In genomic region chr18:48927286-48928080, GRCh38 we compare ENCODE assay signal across 1 cellular context.
TF ChIP-seq lines count a peak whose summit lies in the region.

No MANE protein-coding gene starts in this region.

TF ChIP-seq in SK-N-SH, 30 proteins besides CTCF, POLR2A, EP300 and RAD21 (continued from another document):
- TF ChIP-seq ZBTB33 (IDR thresholded peaks at IDR 0.05; ENCODE audit: borderline replicate concordance, low read depth) = no peak
